In genomic region chr7:51639661-51640340, GRCh38 we compare ENCODE assay signal across 17 cellular contexts.
DNase-seq lines count a peak whose midpoint lies in the region; ATAC-seq, FAIRE-seq and TF ChIP-seq lines count a peak whose summit lies in the region.
"Had no signal": no experiment of that assay in that cellular context is flagged by ENCODE, and none has a peak within 500 bp of the region (broad histone marks: within the 10 kb centered on the region; RNA-seq: fewer than 3 reads in every experiment).

No MANE protein-coding gene starts in this region.

- no peak for FAIRE-seq in H54 (lab: Jason Lieb, UNC)
- FAIRE-seq: A204.1 had no signal

- H3K9me3 Mint-ChIP-seq in activated T-helper 2 cell treated with anti-CD3 and anti-CD28 coated beads, Interferon-gamma antibody, Interleukin-2, Interleukin-4, amounts not matched to agents 10 μg/mL and 5 μg/mL and 100 μg/mL, durations not matched to agents 14 hours and 24 hours and 36 hours, result peaks cover 20% of the 10 kb centered on the region

- DNase-seq in 8988T (peak; percentile 33), H54 (ENCODE audit: insufficient read length, low spot score) (peak; percentile 72), RWPE2 (ENCODE audit: low spot score) (no peak), hepatocyte (ENCODE audit: low spot score) (no peak), UCSD-AML1 (lab: John Stamatoyannopoulos, UW; ENCODE audit: unreplicated experiment) (no peak), DMS153 (lab: John Stamatoyannopoulos, UW) (no peak), NCI-H345 (lab: John Stamatoyannopoulos, UW) (no peak)
- DNase-seq in activated T-helper 2 cell treated with anti-CD3 and anti-CD28 coated beads, Interferon-gamma antibody, Interleukin-2, Interleukin-4, amounts not matched to agents 10 μg/mL and 5 μg/mL and 100 μg/mL, durations not matched to agents 14 hours and 24 hours and 36 hours (ENCODE audit: low spot score), result no peak
- DNase-seq: CD4-positive, alpha-beta T cell; DMS79 treated with DMSO at 0.1 percent for 48 hours; GDM1; HFFc6; NCI-H1105 treated with DMSO at 0.1 percent for 48 hours; NCI-H187; NCI-H774 had no signal

- no peak overlapping the region for H2AFZ ChIP-seq in hepatocyte

- no peaks in the 10 kb centered on the region for H3K9me2 ChIP-seq in hepatocyte (replicated peaks; ENCODE audit: insufficient read depth)

- no peak overlapping the region for H3K4me3 Mint-ChIP-seq in activated T-helper 2 cell treated with anti-CD3 and anti-CD28 coated beads, Interferon-gamma antibody, Interleukin-2, Interleukin-4, amounts not matched to agents 10 μg/mL and 5 μg/mL and 100 μg/mL, durations not matched to agents 14 hours and 24 hours and 36 hours (ENCODE audit: low read depth)
- H3K4me3 Mint-ChIP-seq: CD4-positive, alpha-beta T cell; HFFc6 had no signal

- H3K4me1 ChIP-seq in RWPE2 (ENCODE audit: insufficient read depth, poor library complexity, severe bottlenecking) (no peaks in the 10 kb centered on the region), hepatocyte (ENCODE audit: insufficient read depth) (peaks cover 28% of the 10 kb centered on the region)

- H4K20me1 ChIP-seq in hepatocyte (ENCODE audit: insufficient read depth, poor library complexity, severe bottlenecking), result no peaks in the 10 kb centered on the region

- H3K27ac ChIP-seq in RWPE2 (ENCODE audit: poor library complexity, severe bottlenecking) (no peak overlapping the region), hepatocyte (peak overlapping the region; percentile 65)
- H3K27ac ChIP-seq: KMS-11 had no signal

- peak; percentile 87 for ATAC-seq in RWPE2 (ENCODE audit: low read depth)

- H3K27me3 ChIP-seq in RWPE2 (ENCODE audit: insufficient read depth, poor library complexity, severe bottlenecking) (no peaks in the 10 kb centered on the region), hepatocyte (no peaks in the 10 kb centered on the region)

- no peak for TF ChIP-seq POLR2A in H54 (IDR thresholded peaks at IDR 0.05; ENCODE audit: low read depth, low read length)

- H3K27ac Mint-ChIP-seq in activated T-helper 2 cell treated with anti-CD3 and anti-CD28 coated beads, Interferon-gamma antibody, Interleukin-2, Interleukin-4, amounts not matched to agents 10 μg/mL and 5 μg/mL and 100 μg/mL, durations not matched to agents 14 hours and 24 hours and 36 hours, result no peak overlapping the region
- H3K27ac Mint-ChIP-seq: CD4-positive, alpha-beta T cell; HFFc6 had no signal

- TF ChIP-seq CTCF in RWPE2 (IDR thresholded peaks at IDR 0.05; ENCODE audit: poor library complexity, severe bottlenecking) (peak; percentile 34), hepatocyte (IDR thresholded peaks at IDR 0.05; ENCODE audit: poor library complexity) (no peak)

- intact Hi-C loops in activated T-helper 2 cell treated with anti-CD3 and anti-CD28 coated beads, Interferon-gamma antibody, Interleukin-2, Interleukin-4, amounts not matched to agents 10 μg/mL and 5 μg/mL and 100 μg/mL, durations not matched to agents 14 hours and 24 hours and 36 hours (cut with micrococcal nuclease), result no loop called here

- 75% methylated on average over 12 of the region's 12 CpGs for WGBS in hepatocyte (ENCODE audit: low lambda C conversion rate, missing lambda C conversion rate)

- H3K4me2 ChIP-seq in hepatocyte, result no peak overlapping the region
- H3K4me2 ChIP-seq: KMS-11 had no signal

- no peaks in the 10 kb centered on the region for H3K9me3 ChIP-seq in RWPE2 (ENCODE audit: severe bottlenecking)
- H3K9me3 ChIP-seq in hepatocyte (ENCODE audit: low read depth), result no peaks in the 10 kb centered on the region

- no peaks in the 10 kb centered on the region for H3K27me3 Mint-ChIP-seq in activated T-helper 2 cell treated with anti-CD3 and anti-CD28 coated beads, Interferon-gamma antibody, Interleukin-2, Interleukin-4, amounts not matched to agents 10 μg/mL and 5 μg/mL and 100 μg/mL, durations not matched to agents 14 hours and 24 hours and 36 hours (ENCODE audit: low read depth)
- H3K27me3 Mint-ChIP-seq: CD4-positive, alpha-beta T cell had no signal

- H3K36me3 ChIP-seq in RWPE2 (ENCODE audit: low read depth) (no peaks in the 10 kb centered on the region), hepatocyte (replicated peaks; ENCODE audit: insufficient read depth, low read depth) (no peaks in the 10 kb centered on the region)

- H3K4me3 ChIP-seq in RWPE2 (ENCODE audit: severe bottlenecking) (no peak overlapping the region), hepatocyte (no peak overlapping the region)

- no peaks in the 10 kb centered on the region for H3K4me1 Mint-ChIP-seq in activated T-helper 2 cell treated with anti-CD3 and anti-CD28 coated beads, Interferon-gamma antibody, Interleukin-2, Interleukin-4, amounts not matched to agents 10 μg/mL and 5 μg/mL and 100 μg/mL, durations not matched to agents 14 hours and 24 hours and 36 hours (ENCODE audit: low read depth)

- H3K79me2 ChIP-seq in hepatocyte, result no peaks in the 10 kb centered on the region

- no peaks in the 10 kb centered on the region for H3K36me3 Mint-ChIP-seq in activated T-helper 2 cell treated with anti-CD3 and anti-CD28 coated beads, Interferon-gamma antibody, Interleukin-2, Interleukin-4, amounts not matched to agents 10 μg/mL and 5 μg/mL and 100 μg/mL, durations not matched to agents 14 hours and 24 hours and 36 hours (ENCODE audit: low read depth)

Comparison
In these comparisons a context has a peak if more than half of its experiments do, and no peak if none do; other contexts are left out.
1. DNase-seq: peak in 8988T (single experiment) and H54 (single experiment); none in RWPE2 (single experiment), hepatocyte (single experiment), activated T-helper 2 cell treated with anti-CD3 and anti-CD28 coated beads, Interferon-gamma antibody, Interleukin-2, Interleukin-4, amounts not matched to agents 10 μg/mL and 5 μg/mL and 100 μg/mL, durations not matched to agents 14 hours and 24 hours and 36 hours (single experiment), UCSD-AML1 (single experiment), DMS153 (single experiment) and NCI-H345 (single experiment).